1 cellular context compared by ENCODE assay signal in the genomic region with DNA sequence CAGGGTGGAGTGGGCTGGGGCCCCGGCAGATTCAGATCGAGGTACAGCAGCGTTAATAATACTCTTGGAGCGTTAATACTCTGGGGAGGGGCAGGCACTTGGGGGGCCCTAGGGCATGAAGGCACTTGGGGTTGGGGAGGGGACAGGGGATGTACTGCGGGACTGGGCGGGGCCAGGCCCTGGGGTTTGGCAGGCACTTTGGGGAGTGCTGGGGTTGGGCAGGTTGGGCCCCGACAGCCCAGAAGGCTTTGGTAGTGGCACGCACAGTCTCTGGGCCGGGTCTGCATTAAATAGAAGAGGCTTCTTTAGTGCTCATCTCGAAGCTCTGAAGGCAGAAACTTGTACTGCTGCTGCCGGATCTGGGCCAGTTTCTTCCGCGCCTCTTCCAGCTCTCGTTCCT.
TF ChIP-seq lines count a peak whose summit lies in the region.

No MANE protein-coding gene starts in this region.

TF ChIP-seq in K562, 482 proteins besides CTCF, POLR2A, EP300 and RAD21:
- TF ChIP-seq CHD1 (IDR thresholded peaks at IDR 0.05; ENCODE audit: low read length) (no peak), ZNF143 (CRISPR knock-in tag; IDR thresholded peaks at IDR 0.05) (no peak), MYBL2 (IDR thresholded peaks at IDR 0.05; ENCODE audit: low read depth) (no peak), MYBL2 (CRISPR knock-in tag; IDR thresholded peaks at IDR 0.05; ENCODE audit: borderline replicate concordance) (no peak), NCOR1 (IDR thresholded peaks at IDR 0.05) (no peak), CREBBP (IDR thresholded peaks at IDR 0.05; ENCODE audit: low read depth, low read length) (no peak), SP1 (CRISPR knock-in tag; IDR thresholded peaks at IDR 0.05) (no peak), RHOXF2B (CRISPR knock-in tag; conservative IDR thresholded peaks at IDR 0.05) (no peak), HDGF (IDR thresholded peaks at IDR 0.05) (no peak), PURB (CRISPR knock-in tag; IDR thresholded peaks at IDR 0.05; ENCODE audit: low read depth) (no peak), ZFX (CRISPR knock-in tag; IDR thresholded peaks at IDR 0.05) (no peak), NFATC3 (IDR thresholded peaks at IDR 0.05) (no peak), BMI1 (IDR thresholded peaks at IDR 0.05; ENCODE audit: low read length) (no peak), ZNF217 (CRISPR knock-in tag; IDR thresholded peaks at IDR 0.05) (no peak)
- TF ChIP-seq, protein P1, sequence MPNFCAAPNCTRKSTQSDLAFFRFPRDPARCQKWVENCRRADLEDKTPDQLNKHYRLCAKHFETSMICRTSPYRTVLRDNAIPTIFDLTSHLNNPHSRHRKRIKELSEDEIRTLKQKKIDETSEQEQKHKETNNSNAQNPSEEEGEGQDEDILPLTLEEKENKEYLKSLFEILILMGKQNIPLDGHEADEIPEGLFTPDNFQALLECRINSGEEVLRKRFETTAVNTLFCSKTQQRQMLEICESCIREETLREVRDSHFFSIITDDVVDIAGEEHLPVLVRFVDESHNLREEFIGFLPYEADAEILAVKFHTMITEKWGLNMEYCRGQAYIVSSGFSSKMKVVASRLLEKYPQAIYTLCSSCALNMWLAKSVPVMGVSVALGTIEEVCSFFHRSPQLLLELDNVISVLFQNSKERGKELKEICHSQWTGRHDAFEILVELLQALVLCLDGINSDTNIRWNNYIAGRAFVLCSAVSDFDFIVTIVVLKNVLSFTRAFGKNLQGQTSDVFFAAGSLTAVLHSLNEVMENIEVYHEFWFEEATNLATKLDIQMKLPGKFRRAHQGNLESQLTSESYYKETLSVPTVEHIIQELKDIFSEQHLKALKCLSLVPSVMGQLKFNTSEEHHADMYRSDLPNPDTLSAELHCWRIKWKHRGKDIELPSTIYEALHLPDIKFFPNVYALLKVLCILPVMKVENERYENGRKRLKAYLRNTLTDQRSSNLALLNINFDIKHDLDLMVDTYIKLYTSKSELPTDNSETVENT (CRISPR knock-in tag; IDR thresholded peaks at IDR 0.05): no peak
- TF ChIP-seq, protein P2, sequence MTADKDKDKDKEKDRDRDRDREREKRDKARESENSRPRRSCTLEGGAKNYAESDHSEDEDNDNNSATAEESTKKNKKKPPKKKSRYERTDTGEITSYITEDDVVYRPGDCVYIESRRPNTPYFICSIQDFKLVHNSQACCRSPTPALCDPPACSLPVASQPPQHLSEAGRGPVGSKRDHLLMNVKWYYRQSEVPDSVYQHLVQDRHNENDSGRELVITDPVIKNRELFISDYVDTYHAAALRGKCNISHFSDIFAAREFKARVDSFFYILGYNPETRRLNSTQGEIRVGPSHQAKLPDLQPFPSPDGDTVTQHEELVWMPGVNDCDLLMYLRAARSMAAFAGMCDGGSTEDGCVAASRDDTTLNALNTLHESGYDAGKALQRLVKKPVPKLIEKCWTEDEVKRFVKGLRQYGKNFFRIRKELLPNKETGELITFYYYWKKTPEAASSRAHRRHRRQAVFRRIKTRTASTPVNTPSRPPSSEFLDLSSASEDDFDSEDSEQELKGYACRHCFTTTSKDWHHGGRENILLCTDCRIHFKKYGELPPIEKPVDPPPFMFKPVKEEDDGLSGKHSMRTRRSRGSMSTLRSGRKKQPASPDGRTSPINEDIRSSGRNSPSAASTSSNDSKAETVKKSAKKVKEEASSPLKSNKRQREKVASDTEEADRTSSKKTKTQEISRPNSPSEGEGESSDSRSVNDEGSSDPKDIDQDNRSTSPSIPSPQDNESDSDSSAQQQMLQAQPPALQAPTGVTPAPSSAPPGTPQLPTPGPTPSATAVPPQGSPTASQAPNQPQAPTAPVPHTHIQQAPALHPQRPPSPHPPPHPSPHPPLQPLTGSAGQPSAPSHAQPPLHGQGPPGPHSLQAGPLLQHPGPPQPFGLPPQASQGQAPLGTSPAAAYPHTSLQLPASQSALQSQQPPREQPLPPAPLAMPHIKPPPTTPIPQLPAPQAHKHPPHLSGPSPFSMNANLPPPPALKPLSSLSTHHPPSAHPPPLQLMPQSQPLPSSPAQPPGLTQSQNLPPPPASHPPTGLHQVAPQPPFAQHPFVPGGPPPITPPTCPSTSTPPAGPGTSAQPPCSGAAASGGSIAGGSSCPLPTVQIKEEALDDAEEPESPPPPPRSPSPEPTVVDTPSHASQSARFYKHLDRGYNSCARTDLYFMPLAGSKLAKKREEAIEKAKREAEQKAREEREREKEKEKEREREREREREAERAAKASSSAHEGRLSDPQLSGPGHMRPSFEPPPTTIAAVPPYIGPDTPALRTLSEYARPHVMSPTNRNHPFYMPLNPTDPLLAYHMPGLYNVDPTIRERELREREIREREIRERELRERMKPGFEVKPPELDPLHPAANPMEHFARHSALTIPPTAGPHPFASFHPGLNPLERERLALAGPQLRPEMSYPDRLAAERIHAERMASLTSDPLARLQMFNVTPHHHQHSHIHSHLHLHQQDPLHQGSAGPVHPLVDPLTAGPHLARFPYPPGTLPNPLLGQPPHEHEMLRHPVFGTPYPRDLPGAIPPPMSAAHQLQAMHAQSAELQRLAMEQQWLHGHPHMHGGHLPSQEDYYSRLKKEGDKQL (CRISPR knock-in tag; IDR thresholded peaks at IDR 0.05; ENCODE audit: borderline replicate concordance): no peak
- TF ChIP-seq, protein P3, sequence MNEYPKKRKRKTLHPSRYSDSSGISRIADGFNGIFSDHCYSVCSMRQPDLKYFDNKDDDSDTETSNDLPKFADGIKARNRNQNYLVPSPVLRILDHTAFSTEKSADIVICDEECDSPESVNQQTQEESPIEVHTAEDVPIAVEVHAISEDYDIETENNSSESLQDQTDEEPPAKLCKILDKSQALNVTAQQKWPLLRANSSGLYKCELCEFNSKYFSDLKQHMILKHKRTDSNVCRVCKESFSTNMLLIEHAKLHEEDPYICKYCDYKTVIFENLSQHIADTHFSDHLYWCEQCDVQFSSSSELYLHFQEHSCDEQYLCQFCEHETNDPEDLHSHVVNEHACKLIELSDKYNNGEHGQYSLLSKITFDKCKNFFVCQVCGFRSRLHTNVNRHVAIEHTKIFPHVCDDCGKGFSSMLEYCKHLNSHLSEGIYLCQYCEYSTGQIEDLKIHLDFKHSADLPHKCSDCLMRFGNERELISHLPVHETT (CRISPR knock-in tag; conservative IDR thresholded peaks at IDR 0.05 in 1 of 2, IDR thresholded peaks at IDR 0.05 in 1 of 2): no peak
